In genomic region chr7:82012453-82012852, GRCh38 we compare ENCODE assay signal across 16 cellular contexts.
DNase-seq lines count a peak whose midpoint lies in the region; ATAC-seq and TF ChIP-seq lines count a peak whose summit lies in the region.
"Had no signal": no experiment of that assay in that cellular context is flagged by ENCODE, and none has a peak within 500 bp of the region (broad histone marks: within the 10 kb centered on the region; RNA-seq: fewer than 3 reads in every experiment).

No MANE protein-coding gene starts in this region.

- no peak for ATAC-seq in GM18907 (IDR thresholded peaks at IDR 0.05; ENCODE audit: unreplicated experiment)

- H3K4me1 Mint-ChIP-seq in endothelial cell (ENCODE audit: unreplicated experiment) (no peaks in the 10 kb centered on the region), glutamatergic neuron (ENCODE audit: low read depth, unreplicated experiment) (peaks cover 14% of the 10 kb centered on the region)

- H3K9me3 Mint-ChIP-seq in endothelial cell (ENCODE audit: unreplicated experiment) (no peaks in the 10 kb centered on the region), glutamatergic neuron (ENCODE audit: unreplicated experiment) (peaks cover 2% of the 10 kb centered on the region)

- H3K4me3 ChIP-seq in cardiac fibroblast (replicated peaks in 1 of 2; ENCODE audit: low read depth in 2 of 2, low read length in 2 of 2), result no peak overlapping the region
- H3K4me3 ChIP-seq: HAP-1, PC-9 had no signal

- H3K27me3 Mint-ChIP-seq in endothelial cell (ENCODE audit: unreplicated experiment) (no peaks in the 10 kb centered on the region), glutamatergic neuron (ENCODE audit: unreplicated experiment) (peaks cover 2% of the 10 kb centered on the region)

- DNase-seq in NCI-H1930 (lab: John Stamatoyannopoulos, UW), result peak; percentile 78 to 91
- DNase-seq in cardiac fibroblast (ENCODE audit: low read depth in 2 of 2), result peak; percentile 16 to 76
- DNase-seq in inferior parietal cortex (ENCODE audit: extremely low spot score), result peak; percentile 53
- peak; percentile 69 for DNase-seq in superior temporal gyrus (ENCODE audit: extremely low spot score)
- no peak for DNase-seq in endothelial cell (ENCODE audit: low spot score)
- DNase-seq in glutamatergic neuron, result no peak
- DNase-seq: ACHN, AML-193, Caco-2, DMS53, NCI-H1417, NCI-H510A treated with DMSO at 0.1 percent for 48 hours, NCI-H82, PC-9 had no signal

- TF ChIP-seq CTCF in cardiac fibroblast (IDR thresholded peaks at IDR 0.05; ENCODE audit: low read depth, low read length) (no peak), endothelial cell (IDR thresholded peaks at IDR 0.05; ENCODE audit: unreplicated experiment) (no peak), glutamatergic neuron (IDR thresholded peaks at IDR 0.05; ENCODE audit: partially characterized antibody, unreplicated experiment) (no peak)

- H3K27ac Mint-ChIP-seq in endothelial cell (ENCODE audit: unreplicated experiment), result no peak overlapping the region
- no peak overlapping the region for H3K27ac Mint-ChIP-seq in glutamatergic neuron (ENCODE audit: unreplicated experiment)

- H3K36me3 Mint-ChIP-seq in endothelial cell (ENCODE audit: low read depth, unreplicated experiment), result no peaks in the 10 kb centered on the region
- no peaks in the 10 kb centered on the region for H3K36me3 Mint-ChIP-seq in glutamatergic neuron (ENCODE audit: unreplicated experiment)

- H3K4me3 Mint-ChIP-seq in endothelial cell (ENCODE audit: unreplicated experiment) (no peak overlapping the region), glutamatergic neuron (ENCODE audit: unreplicated experiment) (no peak overlapping the region)

Comparison
In these comparisons a context has a peak if more than half of its experiments do, and no peak if none do; other contexts are left out.
1. DNase-seq: peak in NCI-H1930 (2 of 2), cardiac fibroblast (2 of 2), inferior parietal cortex (single experiment) and superior temporal gyrus (single experiment); none in endothelial cell (single experiment) and glutamatergic neuron (single experiment).